Comparison of ENCODE assay signal across 10 cellular contexts in genomic region chr13:92896842-92897241, GRCh38.
DNase-seq lines count a peak whose midpoint lies in the region; ATAC-seq, FAIRE-seq and TF ChIP-seq lines count a peak whose summit lies in the region.
"Had no signal": no experiment of that assay in that cellular context is flagged by ENCODE, and none has a peak within 500 bp of the region (broad histone marks: within the 10 kb centered on the region; RNA-seq: fewer than 3 reads in every experiment).

No MANE protein-coding gene starts in this region.

- H3K36me3 ChIP-seq in pancreas, result no peaks in the 10 kb centered on the region

- no peak for ATAC-seq in pancreas
- no peak for ATAC-seq in GM18520 (IDR thresholded peaks at IDR 0.05; ENCODE audit: unreplicated experiment)

- H3K27ac ChIP-seq in pancreas, result no peak overlapping the region

- intact Hi-C loops in pancreas (cut with DNase I), result no loop called here

- H3K9me3 ChIP-seq in pancreas, result no peaks in the 10 kb centered on the region

- no peaks in the 10 kb centered on the region for H3K4me1 ChIP-seq in pancreas

- 39 to 50% methylated on average over 2 of the region's 2 CpGs for WGBS in pancreas, 2 donors

- TF ChIP-seq CTCF in pancreas (IDR thresholded peaks at IDR 0.05), result peak in 1 of 4 donors; percentile 8

- H3K27me3 ChIP-seq in pancreas, result no peaks in the 10 kb centered on the region

- H3K4me3 ChIP-seq in pancreas, result no peak overlapping the region

- FAIRE-seq in pancreas (lab: Jason Lieb, UNC), result no peak

- DNase-seq in DMS79 treated with DMSO at 0.1 percent for 48 hours (lab: John Stamatoyannopoulos, UW), result peak; percentile 19
- DNase-seq in NCI-H1105 treated with DMSO at 0.1 percent for 48 hours (lab: John Stamatoyannopoulos, UW), result peak; percentile 64
- DNase-seq in SW480 (ENCODE audit: low spot score), result peak; percentile 2
- DNase-seq in left kidney (ENCODE audit: low read depth, low spot score), result peak; percentile 62
- no peak for DNase-seq in cerebellum (ENCODE audit: low spot score)
- no peak for DNase-seq in pancreas
- DNase-seq in hepatic stellate cell (ENCODE audit: low spot score), result no peak
- DNase-seq: activated CD4-positive, CD25-positive, alpha-beta regulatory T cell treated with anti-CD3 and anti-CD28 coated beads, Interleukin-2, amount 50 U/mL, for 72 hours; anterior cingulate cortex had no signal

Comparison
In these comparisons a context has a peak if more than half of its experiments do, and no peak if none do; other contexts are left out.
1. DNase-seq: peak in DMS79 treated with DMSO at 0.1 percent for 48 hours (single experiment), NCI-H1105 treated with DMSO at 0.1 percent for 48 hours (single experiment), SW480 (single experiment) and left kidney (single experiment); none in cerebellum (single experiment), pancreas (0 of 6) and hepatic stellate cell (single experiment).